ENCODE assay signal across 31 cellular contexts in genomic region chr20:4694076-4694475, GRCh38. TPM values are rescaled to one million over a fixed set of nuclear protein-coding genes. Genes with fewer than 3 reads are reported as not detected.
"Had no signal": no experiment of that assay in that cellular context is flagged by ENCODE, and none has a peak within 500 bp of the region (broad histone marks: within the 10 kb centered on the region; RNA-seq: fewer than 3 reads in every experiment).

No MANE protein-coding gene starts in this region.

- H3K4me3 Mint-ChIP-seq: immature natural killer cell; naive thymus-derived CD4-positive, alpha-beta T cell; natural killer cell treated with Interleukin-12 subunit alpha and Interleukin-12 subunit beta and Interleukin-15 and Interleukin-18, amount 100 ng/mL, for 72 hours; stimulated activated memory B cell treated with anti-CD40 and anti-IgM and Interleukin-4, amounts not matched to agents 10 μg/mL and 1 μg/mL and 100 μg/mL, for 72 hours; stimulated activated naive CD8-positive, alpha-beta T cell treated with anti-CD3 and anti-CD28 coated beads, Interleukin-15, amount 100 ng/mL, for 72 hours; type B pancreatic cell had no signal

- H3K4me3 ChIP-seq: left lung, lower lobe of right lung, mucosa of descending colon, ovary, sigmoid colon, spleen, tibial nerve, uterus had no signal

- ATAC-seq: left colon; left lung; lower lobe of right lung; mucosa of descending colon; naive thymus-derived CD4-positive, alpha-beta T cell; natural killer cell treated with Interleukin-12 subunit alpha and Interleukin-12 subunit beta and Interleukin-15 and Interleukin-18, amount 100 ng/mL, for 72 hours; right cardiac atrium; stimulated activated memory B cell treated with anti-CD40 and anti-IgM and Interleukin-4, amounts not matched to agents 10 μg/mL and 1 μg/mL and 100 μg/mL, for 72 hours; stimulated activated naive CD8-positive, alpha-beta T cell treated with anti-CD3 and anti-CD28 coated beads, Interleukin-15, amount 100 ng/mL, for 72 hours had no signal

- H3K4me1 ChIP-seq: lower lobe of right lung, uterus had no signal

- H3K27me3 Mint-ChIP-seq: naive thymus-derived CD4-positive, alpha-beta T cell; natural killer cell treated with Interleukin-12 subunit alpha and Interleukin-12 subunit beta and Interleukin-15 and Interleukin-18, amount 100 ng/mL, for 72 hours; progenitor cell of endocrine pancreas; stimulated activated memory B cell treated with anti-CD40 and anti-IgM and Interleukin-4, amounts not matched to agents 10 μg/mL and 1 μg/mL and 100 μg/mL, for 72 hours; stimulated activated naive CD8-positive, alpha-beta T cell treated with anti-CD3 and anti-CD28 coated beads, Interleukin-15, amount 100 ng/mL, for 72 hours; type B pancreatic cell had no signal

- H3K36me3 ChIP-seq: ovary, uterus had no signal

- H3K27ac ChIP-seq: left lung, lower lobe of right lung, ovary, sigmoid colon, spleen, tibial nerve, uterus had no signal

- H3K27me3 ChIP-seq: left lung, ovary, sigmoid colon, spleen, tibial nerve, uterus had no signal

- H3K27ac Mint-ChIP-seq: natural killer cell treated with Interleukin-12 subunit alpha and Interleukin-12 subunit beta and Interleukin-15 and Interleukin-18, amount 100 ng/mL, for 72 hours; progenitor cell of endocrine pancreas; stimulated activated memory B cell treated with anti-CD40 and anti-IgM and Interleukin-4, amounts not matched to agents 10 μg/mL and 1 μg/mL and 100 μg/mL, for 72 hours; stimulated activated naive CD8-positive, alpha-beta T cell treated with anti-CD3 and anti-CD28 coated beads, Interleukin-15, amount 100 ng/mL, for 72 hours; type B pancreatic cell had no signal

- H3K9me3 Mint-ChIP-seq: immature natural killer cell; naive thymus-derived CD4-positive, alpha-beta T cell; natural killer cell treated with Interleukin-12 subunit alpha and Interleukin-12 subunit beta and Interleukin-15 and Interleukin-18, amount 100 ng/mL, for 72 hours; stimulated activated memory B cell treated with anti-CD40 and anti-IgM and Interleukin-4, amounts not matched to agents 10 μg/mL and 1 μg/mL and 100 μg/mL, for 72 hours; stimulated activated naive CD8-positive, alpha-beta T cell treated with anti-CD3 and anti-CD28 coated beads, Interleukin-15, amount 100 ng/mL, for 72 hours; type B pancreatic cell had no signal

- DNase-seq: hippocampal formation; immature natural killer cell; kidney; left colon; left lung; lower lobe of right lung; mammary epithelial cell; mesenchymal stem cell; midbrain; mucosa of descending colon; naive thymus-derived CD4-positive, alpha-beta T cell; ovary; retina; right cardiac atrium; sigmoid colon; small intestine; spleen; stimulated activated CD4-positive, alpha-beta T cell treated with anti-CD3 and anti-CD28 coated beads, Interleukin-4, amount 100 ng/mL, for 24 hours; stimulated activated naive CD4-positive, alpha-beta T cell treated with Interleukin-2 at 50 U/mL for 16 hours; stimulated activated naive CD8-positive, alpha-beta T cell treated with anti-CD3 and anti-CD28 coated beads, Interleukin-15, amount 100 ng/mL, for 72 hours; substantia nigra; uterus had no signal

- H3K9me3 ChIP-seq: left lung, lower lobe of right lung, mucosa of descending colon, ovary, sigmoid colon, spleen, tibial nerve, uterus had no signal

RNA-seq across cellular contexts. Expression of gene PRND, which starts 27.6 kb away (rescaled TPM):
- total RNA-seq: kidney; left lung; lower lobe of right lung; mammary epithelial cell; myocyte; natural killer cell treated with Interleukin-12 subunit alpha and Interleukin-12 subunit beta and Interleukin-15 and Interleukin-18, amount 100 ng/mL, for 72 hours; progenitor cell of endocrine pancreas; right cardiac atrium; spleen; ureter had no signal
- polyA plus RNA-seq: immature natural killer cell, liver, mammary epithelial cell, neural cell, right cardiac atrium, small intestine had no signal
